In the genomic region with DNA sequence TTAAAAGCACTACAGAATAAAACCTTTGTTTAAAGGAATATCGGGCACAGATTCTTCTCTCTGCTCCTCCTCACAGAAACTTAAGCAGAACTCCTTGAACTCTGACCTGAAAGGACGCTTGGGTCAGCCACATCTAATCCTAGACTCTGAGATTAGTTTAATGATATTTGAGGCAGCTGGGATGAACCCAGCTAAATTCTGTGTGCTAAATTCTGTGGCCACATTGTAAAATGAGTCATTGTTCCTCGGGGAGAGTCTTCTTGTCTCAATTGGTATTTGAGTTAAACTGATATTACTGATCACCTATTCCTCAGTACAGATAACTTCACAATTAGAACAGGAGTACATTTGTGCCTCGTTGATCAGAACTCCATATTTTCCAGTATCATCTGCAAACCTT, we compare ENCODE assay signal across 21 cellular contexts. TPM values are rescaled to one million over a fixed set of nuclear protein-coding genes. Genes with fewer than 3 reads are reported as not detected.
DNase-seq lines count a peak whose midpoint lies in the region; FAIRE-seq and TF ChIP-seq lines count a peak whose summit lies in the region.
"Had no signal": no experiment of that assay in that cellular context is flagged by ENCODE, and none has a peak within 500 bp of the region (broad histone marks: within the 10 kb centered on the region; RNA-seq: fewer than 3 reads in every experiment).

No MANE protein-coding gene starts in this region.

- CTCF ChIA-PET in MCF 10A (lab: Yijun Ruan, JAX): no interaction called here

- H3K9me3 Mint-ChIP-seq in MCF 10A (ENCODE audit: unreplicated experiment): no peaks in the 10 kb centered on the region
- H3K9me3 Mint-ChIP-seq: endodermal cell; T-helper 1 cell treated with Interleukin-12 subunit alpha and Interleukin-12 subunit beta and Interleukin-4 antibody, amounts not matched to agents 30 μg/mL and 1 μg/mL, for 36 hours had no signal

- no TSS peak for BruUV-seq in MCF 10A (replicated peaks; lab: Mats Ljungman, UMichigan)

- H3K4me3 Mint-ChIP-seq in MCF 10A (ENCODE audit: unreplicated experiment): no peak overlapping the region
- H3K4me3 Mint-ChIP-seq: endodermal cell; T-helper 1 cell treated with Interleukin-12 subunit alpha and Interleukin-12 subunit beta and Interleukin-4 antibody, amounts not matched to agents 30 μg/mL and 1 μg/mL, for 36 hours had no signal

- H3K27ac Mint-ChIP-seq in MCF 10A (ENCODE audit: low read depth, unreplicated experiment): no peak overlapping the region
- H3K27ac Mint-ChIP-seq: endodermal cell; T-helper 1 cell treated with Interleukin-12 subunit alpha and Interleukin-12 subunit beta and Interleukin-4 antibody, amounts not matched to agents 30 μg/mL and 1 μg/mL, for 36 hours had no signal

- H3K4me3 ChIP-seq in breast epithelium (no peak overlapping the region), SJSA1 (no peak overlapping the region), foreskin fibroblast (ENCODE audit: low read depth in 1 of 2, low read length in 2 of 2) (no peak overlapping the region), left ventricle myocardium inferior (no peak overlapping the region)
- H3K4me3 ChIP-seq: right atrium auricular region, tibial artery had no signal

- no peak for TF ChIP-seq POLR2A in breast epithelium (IDR thresholded peaks at IDR 0.05)

- peaks cover 11% of the 10 kb centered on the region for H3K36me3 Mint-ChIP-seq in MCF 10A (ENCODE audit: insufficient read depth, unreplicated experiment)

- H3K4me1 ChIP-seq in breast epithelium: no peaks in the 10 kb centered on the region
- H3K4me1 ChIP-seq in SJSA1 (replicated peaks): peaks cover 10% of the 10 kb centered on the region
- H3K4me1 ChIP-seq in left ventricle myocardium inferior: no peaks in the 10 kb centered on the region
- H3K4me1 ChIP-seq: right atrium auricular region, tibial artery had no signal

- TF ChIP-seq CTCF in MCF 10A (IDR thresholded peaks at IDR 0.05; ENCODE audit: unreplicated experiment) (no peak), breast epithelium (IDR thresholded peaks at IDR 0.05) (no peak), foreskin fibroblast (IDR thresholded peaks at IDR 0.05; ENCODE audit: low read depth, low read length) (no peak), left ventricle myocardium inferior (IDR thresholded peaks at IDR 0.05; ENCODE audit: borderline replicate concordance) (no peak)

- no peak for FAIRE-seq in urothelium cell line (lab: Jason Lieb, UNC)

- intact Hi-C loops in MCF 10A (cut with micrococcal nuclease) (no loop called here), breast epithelium (cut with DNase I; ENCODE audit: low total_unique reads) (no loop called here), left ventricle myocardium inferior (cut with micrococcal nuclease) (no loop called here)

- no peaks in the 10 kb centered on the region for H3K27me3 Mint-ChIP-seq in MCF 10A (ENCODE audit: insufficient read depth, unreplicated experiment)

- no peaks in the 10 kb centered on the region for H3K27me3 ChIP-seq in breast epithelium
- no peaks in the 10 kb centered on the region for H3K27me3 ChIP-seq in SJSA1 (replicated peaks)
- no peaks in the 10 kb centered on the region for H3K27me3 ChIP-seq in left ventricle myocardium inferior (ENCODE audit: low read depth)
- H3K27me3 ChIP-seq: right atrium auricular region, tibial artery had no signal

- H3K27ac ChIP-seq in breast epithelium (no peak overlapping the region), SJSA1 (peak overlapping the region; percentile 45), left ventricle myocardium inferior (replicated peaks) (no peak overlapping the region)
- H3K27ac ChIP-seq: 22Rv1, C4-2B, right atrium auricular region, tibial artery had no signal

- H3K36me3 ChIP-seq in breast epithelium (no peaks in the 10 kb centered on the region), SJSA1 (peaks cover under 1% of the 10 kb centered on the region), left ventricle myocardium inferior (no peaks in the 10 kb centered on the region)
- H3K36me3 ChIP-seq: right atrium auricular region had no signal

- H3K9me3 ChIP-seq in breast epithelium (no peaks in the 10 kb centered on the region), SJSA1 (replicated peaks) (no peaks in the 10 kb centered on the region), left ventricle myocardium inferior (replicated peaks) (no peaks in the 10 kb centered on the region)
- H3K9me3 ChIP-seq: right atrium auricular region, tibial artery had no signal

- POLR2A ChIA-PET in MCF 10A (lab: Yijun Ruan, JAX): no interaction called here

- H3K4me1 Mint-ChIP-seq in MCF 10A (ENCODE audit: insufficient read depth, unreplicated experiment): peaks cover 12% of the 10 kb centered on the region

- DNase-seq in MCF 10A (ENCODE audit: unreplicated experiment) (peak; percentile 8), breast epithelium (ENCODE audit: low spot score in 2 of 2) (no peak), SJSA1 (ENCODE audit: low read depth in 1 of 2, low spot score in 2 of 2) (peak in 1 of 2 experiments; percentile 22), foreskin fibroblast (peak; percentile 23 to 65), urothelium cell line (ENCODE audit: low spot score) (peak; percentile 16), dedifferentiated amniotic fluid mesenchymal stem cell (ENCODE audit: extremely low spot score) (no peak), left ventricle myocardium inferior (no peak)
- DNase-seq in stimulated activated naive CD4-positive, alpha-beta T cell treated with Interleukin-2 at 50 U/mL for 16 hours (lab: John Stamatoyannopoulos, UW): no peak
- DNase-seq: activated CD4-positive, CD25-positive, alpha-beta regulatory T cell treated with anti-CD3 and anti-CD28 coated beads, Interleukin-2, amount 50 U/mL, for 72 hours; activated effector memory CD4-positive, alpha-beta T cell treated with Interleukin-2 at 50 U/mL for 16 hours; cerebellar nuclear complex; endodermal cell; NCI-H2029; nucleus accumbens; Right ventricle myocardium superior; stimulated activated naive CD4-positive, alpha-beta T cell; tibial artery had no signal

RNA-seq across cellular contexts. Expression of a gene that starts 47.6 kb away (rescaled TPM):
- total RNA-seq in MCF 10A (2022) (16.5 and 22.2 TPM in 2 replicates), breast epithelium (10 to 100 TPM in 1 of 3 donors, 1 to 10 TPM in 2; 2.3 to 12.2 (median 8.2) TPM), left ventricle myocardium inferior (1.1 TPM)
- total RNA-seq in SJSA1 (2014; rRNA removed; shearing (Covaris generic)): 4.9 and 11.0 TPM in 2 replicates

Comparison
In these comparisons a context has a peak if more than half of its experiments do, and no peak if none do; other contexts are left out.
1. DNase-seq: peak in MCF 10A (single experiment), foreskin fibroblast (2 of 2) and urothelium cell line (single experiment); none in breast epithelium (0 of 2), dedifferentiated amniotic fluid mesenchymal stem cell (single experiment), left ventricle myocardium inferior (single experiment) and stimulated activated naive CD4-positive, alpha-beta T cell treated with Interleukin-2 at 50 U/mL for 16 hours (single experiment).